ENCODE assay signal across 8 cellular contexts in genomic region chr1:19208710-19209438, GRCh38. TPM values are rescaled to one million over a fixed set of nuclear protein-coding genes. Genes with fewer than 3 reads are reported as not detected.
A peak's percentile ranks its signal among the peaks of the same experiment; 100 is the strongest.
DNase-seq lines count a peak whose midpoint lies in the region; ATAC-seq, FAIRE-seq and TF ChIP-seq lines count a peak whose summit lies in the region.

No MANE protein-coding gene starts in this region.

- peaks cover 31% of the 10 kb centered on the region for H3K4me1 Mint-ChIP-seq in astrocyte (ENCODE audit: low read depth, unreplicated experiment)

- no peaks in the 10 kb centered on the region for H3K9me3 Mint-ChIP-seq in astrocyte (ENCODE audit: unreplicated experiment)

- in situ Hi-C loops in HepG2 (cut with HindIII; ENCODE audit: extremely low pct_ligation_motif_present, low pct_unique_long_range_greater_than_20kb) (no loop called here), GM13977 (cut with MboI; ENCODE audit: low pct_unique_long_range_greater_than_20kb, low sequenced_read_pairs, unreplicated experiment) (no loop called here)

- no peaks in the 10 kb centered on the region for H3K36me3 ChIP-seq in cardiac muscle cell
- H3K36me3 ChIP-seq in astrocyte (ENCODE audit: insufficient read depth, low read length), result peaks cover 9% of the 10 kb centered on the region
- H3K36me3 ChIP-seq in HepG2 (replicated peaks in 1 of 2; ENCODE audit: control insufficient read depth in 1 of 2, insufficient read depth in 2 of 2, low read length in 2 of 2), result peaks cover 5 to 10% of the 10 kb centered on the region in 2 experiments; a peak in 4 of 5 replicates
- H3K36me3 ChIP-seq in upper lobe of right lung, result peaks cover 14% of the 10 kb centered on the region

- H3K27me3 ChIP-seq in cardiac muscle cell, result no peaks in the 10 kb centered on the region
- no peaks in the 10 kb centered on the region for H3K27me3 ChIP-seq in astrocyte (ENCODE audit: insufficient read depth, low read length)
- peaks cover 0 to 4% of the 10 kb centered on the region in 2 experiments; a peak in 1 of 5 replicates for H3K27me3 ChIP-seq in HepG2 (ENCODE audit: control insufficient read depth in 1 of 2, insufficient read depth in 2 of 2, low read length in 2 of 2)
- H3K27me3 ChIP-seq in upper lobe of right lung, result no peaks in the 10 kb centered on the region

- H3K4me3 ChIP-seq in cardiac muscle cell (peak overlapping the region; percentile 66), astrocyte (ENCODE audit: insufficient read depth, low read depth, low read length) (peak overlapping the region; percentile 89), HepG2 (replicated peaks in 1 of 3; ENCODE audit: insufficient read depth in 1 of 3, low read depth in 2 of 3, low read length in 3 of 3) (peak overlapping the region; percentile 84 to 87 (median 84)), upper lobe of right lung (peak overlapping the region; percentile 90)

- peak overlapping the region; percentile 97 for H3K4me3 Mint-ChIP-seq in astrocyte (ENCODE audit: unreplicated experiment)

- no peak for ATAC-seq in HepG2
- no peak for ATAC-seq in upper lobe of right lung
- no peak for ATAC-seq in HG02870 (IDR thresholded peaks at IDR 0.05; ENCODE audit: unreplicated experiment)

- H3K27me3 Mint-ChIP-seq in astrocyte (ENCODE audit: low read depth, unreplicated experiment), result no peaks in the 10 kb centered on the region

- H2AFZ ChIP-seq in astrocyte (ENCODE audit: low read depth, low read length) (no peak overlapping the region), HepG2 (ENCODE audit: low read length) (no peak overlapping the region)

- H3K36me3 Mint-ChIP-seq in astrocyte (ENCODE audit: low read depth, unreplicated experiment), result peaks cover 1% of the 10 kb centered on the region

- TF ChIP-seq CTCF in cardiac muscle cell (IDR thresholded peaks at IDR 0.05; ENCODE audit: low read depth, low read length), result no peak
- no peak for TF ChIP-seq CTCF in astrocyte (IDR thresholded peaks at IDR 0.05; ENCODE audit: insufficient read depth, low read depth, low read length)
- no peak for TF ChIP-seq CTCF in HepG2 (CRISPR knock-in tag; IDR thresholded peaks at IDR 0.05)
- no peak for TF ChIP-seq CTCF in upper lobe of right lung (IDR thresholded peaks at IDR 0.05)
- no peak for TF ChIP-seq CTCF in GM13977 (IDR thresholded peaks at IDR 0.05; ENCODE audit: extremely low read depth, insufficient read depth, missing control alignments)

- no peak for TF ChIP-seq POLR2A in HepG2 (IDR thresholded peaks at IDR 0.05; ENCODE audit: insufficient read depth in 1 of 2, low read depth in 2 of 2, low read length in 2 of 2)

- CTCF ChIA-PET in HepG2 (lab: Yijun Ruan, JAX; ENCODE audit: low intra/inter-chr PET ratio, low total read pairs), result no interaction called here

- H3K9ac ChIP-seq in astrocyte (ENCODE audit: low read length) (peak overlapping the region; percentile 92), HepG2 (ENCODE audit: insufficient read depth, low read depth, low read length) (peak overlapping the region; percentile 93)

- 13% methylated on average over 8 of the region's 8 CpGs for WGBS in HepG2 (ENCODE audit: low lambda C conversion rate)

- H3K4me2 ChIP-seq in astrocyte (ENCODE audit: low read length), result peak overlapping the region; percentile 89
- H3K4me2 ChIP-seq in HepG2 (ENCODE audit: low read depth, low read length), result peak overlapping the region; percentile 82

- TF ChIP-seq RAD21 in HepG2 (CRISPR knock-in tag; IDR thresholded peaks at IDR 0.05), result no peak

- peaks cover 100% of the 10 kb centered on the region for H3K79me2 ChIP-seq in astrocyte (ENCODE audit: insufficient read depth, low read length)
- H3K79me2 ChIP-seq in HepG2 (ENCODE audit: insufficient read depth, low read length), result peaks cover 91% of the 10 kb centered on the region

- H3K27ac Mint-ChIP-seq in astrocyte (ENCODE audit: unreplicated experiment), result peak overlapping the region; percentile 82

- FAIRE-seq in astrocyte (lab: Jason Lieb, UNC), result no peak
- no peak for FAIRE-seq in HepG2 (lab: Jason Lieb, UNC)

- H3K27ac ChIP-seq in cardiac muscle cell, result peak overlapping the region; percentile 90
- H3K27ac ChIP-seq in astrocyte (ENCODE audit: low read depth, low read length), result peak overlapping the region; percentile 92
- peak overlapping the region; percentile 92 for H3K27ac ChIP-seq in HepG2 (ENCODE audit: extremely low read length, insufficient read depth, low read length)
- H3K27ac ChIP-seq in upper lobe of right lung, result peak overlapping the region; percentile 93

- DNase-seq in cardiac muscle cell (ENCODE audit: low read depth in 1 of 2, low spot score in 1 of 2) (peak in 1 of 2 donors; percentile 49), cardiac septum (ENCODE audit: low spot score) (no peak), astrocyte (ENCODE audit: low read depth) (peak; percentile 69), HepG2 (ENCODE audit: low spot score) (no peak), upper lobe of right lung (no peak), GM19238 (ENCODE audit: insufficient read length, low spot score) (no peak), GM13977 (ENCODE audit: low spot score) (no peak)

- BruUV-seq in HepG2 (replicated peaks; lab: Mats Ljungman, UMichigan), result no TSS peak

- H4K20me1 ChIP-seq in astrocyte (ENCODE audit: insufficient read depth, low read length), result peaks cover 65% of the 10 kb centered on the region
- peaks cover 34% of the 10 kb centered on the region for H4K20me1 ChIP-seq in HepG2 (ENCODE audit: insufficient read depth, low read length)

- POLR2A ChIA-PET in HepG2 (lab: Yijun Ruan, JAX), result interaction anchor here (0.6 to 1.8 kb wide), 2 partner anchors 14 to 40 kb away, joined by 3 to 4 read pairs; no protein-coding TSS in a partner anchor

- intact Hi-C loops in cardiac septum (cut with DNase I), result no loop called here
- intact Hi-C loops in HepG2 (cut with micrococcal nuclease; ENCODE audit: unreplicated experiment), result no loop called here
- intact Hi-C loops in upper lobe of right lung (cut with DNase I), result no loop called here

- peaks cover 39% of the 10 kb centered on the region for H3K4me1 ChIP-seq in cardiac muscle cell (ENCODE audit: low read depth)
- peaks cover 16% of the 10 kb centered on the region for H3K4me1 ChIP-seq in astrocyte (ENCODE audit: insufficient read depth, low read length)
- H3K4me1 ChIP-seq in HepG2 (ENCODE audit: insufficient read depth, low read length), result peaks cover 82% of the 10 kb centered on the region
- peaks cover 49% of the 10 kb centered on the region for H3K4me1 ChIP-seq in upper lobe of right lung

- H3K9me3 ChIP-seq in cardiac muscle cell (ENCODE audit: low read depth), result no peaks in the 10 kb centered on the region
- H3K9me3 ChIP-seq in astrocyte (ENCODE audit: insufficient read depth, low read depth, low read length), result no peaks in the 10 kb centered on the region
- no peaks in the 10 kb centered on the region for H3K9me3 ChIP-seq in HepG2 (ENCODE audit: low read length)
- no peaks in the 10 kb centered on the region for H3K9me3 ChIP-seq in upper lobe of right lung

- TF ChIP-seq EP300 in HepG2 (IDR thresholded peaks at IDR 0.05; ENCODE audit: low read depth in 2 of 2, low read length in 2 of 2) (no peak), HepG2 (CRISPR knock-in tag; IDR thresholded peaks at IDR 0.05; ENCODE audit: borderline replicate concordance) (no peak)

RNA-seq across cellular contexts. Expression of gene UBR4, which starts 1.2 kb away (rescaled TPM):
- total RNA-seq in cardiac muscle cell (105 and 206 TPM in 2 replicates), cardiac septum (95.7 TPM), astrocyte (133 and 153 TPM in 2 replicates), HepG2 (2016; rRNA removed; fragmentation: Illumina TruSeq; extraction: Trizol) (59.1 and 66.2 TPM in 2 replicates), upper lobe of right lung (110 TPM)
- polyA plus RNA-seq in cardiac muscle cell (76.4 and 96.6 TPM in 2 replicates), HepG2 (2011; rRNA removed) (106 and 137 TPM in 2 replicates)
- total RNA-seq in HepG2 (2016; cell fraction: cytosol; rRNA removed; fragmentation: Illumina TruSeq; extraction: Trizol; ENCODE audit: low read depth), result 17.7 and 18.4 TPM in 2 replicates
- 53.6 and 64.6 TPM in 2 replicates for total RNA-seq in HepG2 (2016; cell fraction: insoluble cytoplasmic fraction; rRNA removed; fragmentation: Illumina TruSeq; extraction: Trizol)
- 19.8 and 23.1 TPM in 2 replicates for total RNA-seq in HepG2 (2016; cell fraction: membrane; rRNA removed; fragmentation: Illumina TruSeq; extraction: Trizol)
- total RNA-seq in HepG2 (2016; cell fraction: nucleus; rRNA removed; fragmentation: Illumina TruSeq; extraction: Trizol), result 105 and 127 TPM in 2 replicates
- 67.5 and 69.8 TPM in 2 replicates for polyA plus RNA-seq in HepG2 (2011; cell fraction: cytosol; rRNA removed)
- 915 and 1,017 TPM in 2 replicates for polyA plus RNA-seq in HepG2 (2011; cell fraction: nucleus; rRNA removed)
- polyA plus RNA-seq in HepG2 (2012), result 113 and 180 TPM in 2 replicates
- polyA plus RNA-seq in HepG2 (2016; cell fraction: cytosol; fragmentation: Illumina TruSeq; extraction: Trizol; ENCODE audit: low read depth), result 6.1 and 6.6 TPM in 2 replicates
- polyA plus RNA-seq in HepG2 (2016; cell fraction: insoluble cytoplasmic fraction; fragmentation: Illumina TruSeq; extraction: Trizol; ENCODE audit: low read depth), result 42.9 and 62.8 TPM in 2 replicates
- 9.9 and 10.5 TPM in 2 replicates for polyA plus RNA-seq in HepG2 (2016; cell fraction: membrane; fragmentation: Illumina TruSeq; extraction: Trizol; ENCODE audit: low read depth)
- polyA plus RNA-seq in HepG2 (2016; cell fraction: nucleus; fragmentation: Illumina TruSeq; extraction: Trizol; ENCODE audit: insufficient read depth, low read depth), result 262 and 285 TPM in 2 replicates
- 142 and 234 TPM in 2 replicates for polyA minus RNA-seq in HepG2 (2011; rRNA and poly(A)+ RNA removed; ENCODE audit: low replicate concordance)
- polyA minus RNA-seq in HepG2 (2011; cell fraction: cytosol; rRNA and poly(A)+ RNA removed), result 82.8 and 97.7 TPM in 2 replicates
- 335 and 414 TPM in 2 replicates for polyA minus RNA-seq in HepG2 (2011; cell fraction: nucleus; rRNA and poly(A)+ RNA removed)

RNA-seq across cellular contexts. Expression of gene EMC1, which starts 42.5 kb away (rescaled TPM):
- 26.6 and 37.0 TPM in 2 replicates for total RNA-seq in cardiac muscle cell
- polyA plus RNA-seq in cardiac muscle cell, result 25.0 and 33.3 TPM in 2 replicates
- 28.6 TPM for total RNA-seq in cardiac septum
- 89.3 and 92.9 TPM in 2 replicates for total RNA-seq in astrocyte
- total RNA-seq in HepG2 (2016; rRNA removed; fragmentation: Illumina TruSeq; extraction: Trizol), result 22.1 and 61.3 TPM in 2 replicates
- total RNA-seq in HepG2 (2016; cell fraction: cytosol; rRNA removed; fragmentation: Illumina TruSeq; extraction: Trizol; ENCODE audit: low read depth), result 10.9 and 11.1 TPM in 2 replicates
- total RNA-seq in HepG2 (2016; cell fraction: insoluble cytoplasmic fraction; rRNA removed; fragmentation: Illumina TruSeq; extraction: Trizol), result 19.7 and 63.8 TPM in 2 replicates
- 9.9 and 11.1 TPM in 2 replicates for total RNA-seq in HepG2 (2016; cell fraction: membrane; rRNA removed; fragmentation: Illumina TruSeq; extraction: Trizol)
- 63.2 and 69.4 TPM in 2 replicates for total RNA-seq in HepG2 (2016; cell fraction: nucleus; rRNA removed; fragmentation: Illumina TruSeq; extraction: Trizol)
- 38.0 and 41.8 TPM in 2 replicates for polyA plus RNA-seq in HepG2 (2011; rRNA removed)
- 25.5 and 33.1 TPM in 2 replicates for polyA plus RNA-seq in HepG2 (2011; cell fraction: cytosol; rRNA removed)
- polyA plus RNA-seq in HepG2 (2011; cell fraction: nucleus; rRNA removed), result 95.2 and 109 TPM in 2 replicates
- 43.3 and 52.6 TPM in 2 replicates for polyA plus RNA-seq in HepG2 (2012)
- 2.6 and 3.2 TPM in 2 replicates for polyA plus RNA-seq in HepG2 (2016; cell fraction: cytosol; fragmentation: Illumina TruSeq; extraction: Trizol; ENCODE audit: low read depth)
- 16.4 and 18.7 TPM in 2 replicates for polyA plus RNA-seq in HepG2 (2016; cell fraction: insoluble cytoplasmic fraction; fragmentation: Illumina TruSeq; extraction: Trizol; ENCODE audit: low read depth)
- polyA plus RNA-seq in HepG2 (2016; cell fraction: membrane; fragmentation: Illumina TruSeq; extraction: Trizol; ENCODE audit: low read depth), result 3.9 and 5.8 TPM in 2 replicates
- polyA plus RNA-seq in HepG2 (2016; cell fraction: nucleus; fragmentation: Illumina TruSeq; extraction: Trizol; ENCODE audit: insufficient read depth, low read depth), result 85.8 and 96.2 TPM in 2 replicates
- polyA minus RNA-seq in HepG2 (2011; rRNA and poly(A)+ RNA removed; ENCODE audit: low replicate concordance), result 58.6 and 79.4 TPM in 2 replicates
- polyA minus RNA-seq in HepG2 (2011; cell fraction: cytosol; rRNA and poly(A)+ RNA removed), result 32.4 and 33.9 TPM in 2 replicates
- 40.7 and 45.0 TPM in 2 replicates for polyA minus RNA-seq in HepG2 (2011; cell fraction: nucleus; rRNA and poly(A)+ RNA removed)
- total RNA-seq in upper lobe of right lung, result 38.7 TPM

RNA-seq across cellular contexts. Expression of gene MRTO4, which starts 42.7 kb away (rescaled TPM):
- 21.3 and 28.8 TPM in 2 replicates for total RNA-seq in cardiac muscle cell
- 29.9 and 33.6 TPM in 2 replicates for polyA plus RNA-seq in cardiac muscle cell
- total RNA-seq in cardiac septum, result 14.8 TPM
- 37.9 and 41.0 TPM in 2 replicates for total RNA-seq in astrocyte
- 59.2 and 63.3 TPM in 2 replicates for total RNA-seq in HepG2 (2016; rRNA removed; fragmentation: Illumina TruSeq; extraction: Trizol)
- total RNA-seq in HepG2 (2016; cell fraction: cytosol; rRNA removed; fragmentation: Illumina TruSeq; extraction: Trizol; ENCODE audit: low read depth), result 13.9 and 15.0 TPM in 2 replicates
- 60.4 and 64.9 TPM in 2 replicates for total RNA-seq in HepG2 (2016; cell fraction: insoluble cytoplasmic fraction; rRNA removed; fragmentation: Illumina TruSeq; extraction: Trizol)
- total RNA-seq in HepG2 (2016; cell fraction: membrane; rRNA removed; fragmentation: Illumina TruSeq; extraction: Trizol), result 28.3 and 30.7 TPM in 2 replicates
- total RNA-seq in HepG2 (2016; cell fraction: nucleus; rRNA removed; fragmentation: Illumina TruSeq; extraction: Trizol), result 33.6 and 42.6 TPM in 2 replicates
- polyA plus RNA-seq in HepG2 (2011; rRNA removed), result 26.9 and 28.1 TPM in 2 replicates
- polyA plus RNA-seq in HepG2 (2011; cell fraction: cytosol; rRNA removed), result 30.3 and 30.6 TPM in 2 replicates
- polyA plus RNA-seq in HepG2 (2011; cell fraction: nucleus; rRNA removed), result 14.7 TPM in 2 replicates
- 25.4 and 26.7 TPM in 2 replicates for polyA plus RNA-seq in HepG2 (2012)
- 13.0 and 14.1 TPM in 2 replicates for polyA plus RNA-seq in HepG2 (2016; cell fraction: cytosol; fragmentation: Illumina TruSeq; extraction: Trizol; ENCODE audit: low read depth)
- polyA plus RNA-seq in HepG2 (2016; cell fraction: insoluble cytoplasmic fraction; fragmentation: Illumina TruSeq; extraction: Trizol; ENCODE audit: low read depth), result 66.0 and 67.8 TPM in 2 replicates
- 18.8 and 20.4 TPM in 2 replicates for polyA plus RNA-seq in HepG2 (2016; cell fraction: membrane; fragmentation: Illumina TruSeq; extraction: Trizol; ENCODE audit: low read depth)
- 58.4 and 65.8 TPM in 2 replicates for polyA plus RNA-seq in HepG2 (2016; cell fraction: nucleus; fragmentation: Illumina TruSeq; extraction: Trizol; ENCODE audit: insufficient read depth, low read depth)
- polyA minus RNA-seq in HepG2 (2011; rRNA and poly(A)+ RNA removed; ENCODE audit: low replicate concordance), result 24.1 and 67.1 TPM in 2 replicates
- 7.8 TPM in 2 replicates for polyA minus RNA-seq in HepG2 (2011; cell fraction: cytosol; rRNA and poly(A)+ RNA removed)
- polyA minus RNA-seq in HepG2 (2011; cell fraction: nucleus; rRNA and poly(A)+ RNA removed), result 16.9 and 21.1 TPM in 2 replicates
- total RNA-seq in upper lobe of right lung, result 27.3 TPM
